In genomic region chr3:9352917-9353823, GRCh38 we compare ENCODE assay signal across 8 cellular contexts. TPM values are rescaled to one million over a fixed set of nuclear protein-coding genes. Genes with fewer than 3 reads are reported as not detected.
DNase-seq lines count a peak whose midpoint lies in the region; ATAC-seq and TF ChIP-seq lines count a peak whose summit lies in the region.

No MANE protein-coding gene starts in this region.

- in situ Hi-C loops in G401 (cut with HindIII; ENCODE audit: low sequenced_read_pairs) = no loop called here

- H3K27me3 ChIP-seq in esophagus squamous epithelium = no peaks in the 10 kb centered on the region

- H3K27me3 Mint-ChIP-seq in naive B cell = no peaks in the 10 kb centered on the region

- no peak overlapping the region for H3K27ac ChIP-seq in esophagus squamous epithelium

- no peak for TF ChIP-seq POLR2A in esophagus squamous epithelium (IDR thresholded peaks at IDR 0.05)

- peaks cover 19 to 68% (median 27%) of the 10 kb centered on the region in 3 donors for H3K4me1 ChIP-seq in esophagus squamous epithelium

- no peaks in the 10 kb centered on the region for H3K9me3 ChIP-seq in esophagus squamous epithelium

- 25 to 30% methylated on average over 7 of the region's 7 CpGs for WGBS in esophagus squamous epithelium, 2 donors

- H3K4me3 ChIP-seq in esophagus squamous epithelium = no peak overlapping the region

- H3K4me1 Mint-ChIP-seq in naive B cell = peaks cover 20 to 24% (median 23%) of the 10 kb centered on the region in 3 donors

- ATAC-seq in HG03103 (IDR thresholded peaks at IDR 0.05; ENCODE audit: low read depth, unreplicated experiment) (peak; percentile 51), naive B cell (ENCODE audit: low read depth in 2 of 2) (peak; percentile 52 to 60), HG03108 (IDR thresholded peaks at IDR 0.05; ENCODE audit: unreplicated experiment) (no peak)
- ATAC-seq in stimulated activated naive CD8-positive, alpha-beta T cell treated with anti-CD3 and anti-CD28 coated beads, Interleukin-15, Interleukin-2, amounts not matched to agents 100 U/mL and 50 U/mL, for 24 hours = no peak

- DNase-seq in G401 (ENCODE audit: low spot score) (peak; percentile 85), NOMO-1 treated with dmso at 0.1 percent for 144 hours (lab: John Stamatoyannopoulos, UW; ENCODE audit: unreplicated experiment) (peak; percentile 17), activated T-cell treated with anti-CD3 and anti-CD28 coated beads for 24 hours (ENCODE audit: low read depth) (peak; percentile 26), esophagus squamous epithelium (lab: John Stamatoyannopoulos, UW) (no peak), naive B cell (peak; percentile 44)
- peak; percentile 53 for DNase-seq in stimulated activated naive CD8-positive, alpha-beta T cell treated with anti-CD3 and anti-CD28 coated beads, Interleukin-15, Interleukin-2, amounts not matched to agents 100 U/mL and 50 U/mL, for 24 hours

- TF ChIP-seq CTCF in esophagus squamous epithelium (IDR thresholded peaks at IDR 0.05) = peak; percentile 73 to 92 (median 82)

- intact Hi-C loops in esophagus squamous epithelium (cut with DNase I) = no loop called here

- H3K4me3 Mint-ChIP-seq in naive B cell = peak overlapping the region in 1 of 8 donors; percentile 55

- H3K27ac Mint-ChIP-seq in naive B cell = peak overlapping the region in 2 of 6 donors; percentile 68 to 88

- H3K36me3 ChIP-seq in esophagus squamous epithelium = no peaks in the 10 kb centered on the region

- no peaks in the 10 kb centered on the region for H3K9me3 Mint-ChIP-seq in naive B cell

- no peaks in the 10 kb centered on the region for H3K36me3 Mint-ChIP-seq in naive B cell

RNA-seq across cellular contexts. Expression of gene THUMPD3, which starts 9.7 kb away (rescaled TPM):
- 27.5 and 32.0 TPM in 2 replicates for total RNA-seq in G401 (2014; rRNA removed; shearing (Covaris generic))
- 10 to 100 TPM; 18.9 to 32.8 (median 31.1) TPM for total RNA-seq in esophagus squamous epithelium
- 10 to 100 TPM in 5 of 6 donors, 1 to 10 TPM in 1; 9.6 to 21.5 (median 17.5) TPM for polyA plus RNA-seq in naive B cell (ENCODE audit: low read depth in 6 of 6)

RNA-seq across cellular contexts. Expression of gene SETD5, which starts 44.2 kb away (rescaled TPM):
- total RNA-seq in G401 (2014; rRNA removed; shearing (Covaris generic)) = 35.4 and 60.6 TPM in 2 replicates
- 10 to 100 TPM; 41.8 to 89.3 (median 54.4) TPM for total RNA-seq in esophagus squamous epithelium
- 10 to 100 TPM; 26.9 to 80.7 (median 42.5) TPM for polyA plus RNA-seq in naive B cell (ENCODE audit: low read depth in 6 of 6)

Comparison
In these comparisons a context has a peak if more than half of its experiments do, and no peak if none do; other contexts are left out.
1. ATAC-seq: peak in HG03103 (single experiment) and naive B cell (2 of 2); none in stimulated activated naive CD8-positive, alpha-beta T cell treated with anti-CD3 and anti-CD28 coated beads, Interleukin-15, Interleukin-2, amounts not matched to agents 100 U/mL and 50 U/mL, for 24 hours (single experiment) and HG03108 (single experiment).